ENCODE assay signal across 1 cellular context in the genomic region with DNA sequence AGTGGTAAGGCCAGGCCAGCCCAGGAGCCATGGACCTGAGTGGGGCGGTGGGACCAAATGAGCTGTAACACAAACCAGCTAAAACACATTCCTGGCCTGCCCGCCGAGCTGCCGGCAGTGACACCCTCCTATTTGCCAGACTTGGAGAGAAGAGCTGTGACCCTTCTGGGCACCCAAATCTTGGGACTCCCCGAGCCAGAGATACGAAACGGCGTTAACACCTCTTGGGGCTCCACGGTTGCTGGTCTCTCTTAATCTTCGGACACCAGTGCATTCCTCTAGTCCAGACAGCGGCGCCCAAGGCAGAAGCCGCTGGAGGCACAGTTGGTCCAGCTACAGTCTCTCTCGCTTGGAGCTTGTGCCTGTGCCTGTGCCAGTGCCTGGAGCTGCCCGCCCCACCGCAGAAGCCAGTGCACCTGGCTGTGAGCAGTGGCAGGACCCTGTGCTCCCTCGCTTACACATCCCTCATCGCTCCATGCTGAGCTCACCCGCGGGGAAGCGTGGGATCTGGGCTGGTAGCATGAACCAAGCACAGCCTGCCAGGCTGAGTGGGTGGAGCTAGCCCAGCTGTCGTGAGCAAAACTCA.
TF ChIP-seq lines count a peak whose summit lies in the region.

No MANE protein-coding gene starts in this region.

TF ChIP-seq in GM23338, 12 proteins besides CTCF, POLR2A, EP300 and RAD21 (continued from another document):
- TF ChIP-seq STAT1 (IDR thresholded peaks at IDR 0.05; ENCODE audit: unreplicated experiment), result no peak
- no peak for TF ChIP-seq CREB1 (CRISPR knock-in tag; IDR thresholded peaks at IDR 0.05; ENCODE audit: low read depth)
- TF ChIP-seq JUNB (IDR thresholded peaks at IDR 0.05; ENCODE audit: unreplicated experiment), result no peak
